In genomic region chr22:21030621-21031544, GRCh38 we compare ENCODE assay signal across 21 cellular contexts. TPM values are rescaled to one million over a fixed set of nuclear protein-coding genes. Genes with fewer than 3 reads are reported as not detected.
"Had no signal": no experiment of that assay in that cellular context is flagged by ENCODE, and none has a peak within 500 bp of the region (broad histone marks: within the 10 kb centered on the region; RNA-seq: fewer than 3 reads in every experiment).

No MANE protein-coding gene starts in this region.

- H3K9me3 Mint-ChIP-seq: activated B cell treated with CpG ODN at 0.5 μM for 24 hours; activated CD4-positive, alpha-beta T cell treated with anti-CD3 and anti-CD28 coated beads, Interleukin-2, amount 10 ng/mL, durations not matched to agents 7 days and 5 days; activated naive CD4-positive, alpha-beta T cell treated with anti-CD3 and anti-CD28 coated beads for 36 hours; activated T-helper 17 cell treated with anti-CD3 and anti-CD28 coated beads, Interleukin-2, amount 50 U/mL, for 72 hours; stimulated activated naive CD8-positive, alpha-beta T cell treated with anti-CD3 and anti-CD28 coated beads, Interleukin-15, Interleukin-2, amounts not matched to agents 100 ng/mL and 50 ng/mL, for 24 hours had no signal

- H3K9me3 ChIP-seq: gastroesophageal sphincter, prostate gland, SJCRH30 had no signal

- H3K27ac ChIP-seq: brain microvascular endothelial cell, gastroesophageal sphincter, prostate gland, SJCRH30 had no signal

- H3K4me3 ChIP-seq: SJCRH30 had no signal

- H3K27ac Mint-ChIP-seq: activated B cell treated with CpG ODN at 0.5 μM for 24 hours; activated CD4-positive, alpha-beta T cell treated with anti-CD3 and anti-CD28 coated beads, Interleukin-2, amount 10 ng/mL, durations not matched to agents 7 days and 5 days; activated naive CD4-positive, alpha-beta T cell treated with anti-CD3 and anti-CD28 coated beads for 36 hours; activated T-helper 17 cell treated with anti-CD3 and anti-CD28 coated beads, Interleukin-2, amount 50 U/mL, for 72 hours; stimulated activated naive CD8-positive, alpha-beta T cell treated with anti-CD3 and anti-CD28 coated beads, Interleukin-15, Interleukin-2, amounts not matched to agents 100 ng/mL and 50 ng/mL, for 24 hours had no signal

- DNase-seq: activated B cell treated with CpG ODN at 0.5 μM for 24 hours; activated CD4-positive, alpha-beta T cell treated with anti-CD3 and anti-CD28 coated beads, Interleukin-2, amount 10 ng/mL, durations not matched to agents 7 days and 5 days; activated naive CD4-positive, alpha-beta T cell treated with anti-CD3 and anti-CD28 coated beads for 36 hours; activated T-cell treated with anti-CD3 and anti-CD28 coated beads for 4 hours; amygdala; brain microvascular endothelial cell; hippocampal formation; left ventricle myocardium superior; mesendoderm; SJCRH30; stimulated activated CD4-positive, alpha-beta T cell treated with anti-CD3 and anti-CD28 coated beads, Interleukin-4, amount 100 ng/mL, for 1 hour; stimulated activated CD8-positive, alpha-beta memory T cell treated with anti-CD3 and anti-CD28 coated beads, Interleukin-4, amount 100 ng/mL, for 48 hours; T-helper 1 cell had no signal

- H3K27me3 ChIP-seq: SJCRH30 had no signal

- H3K36me3 ChIP-seq: brain microvascular endothelial cell, gastroesophageal sphincter, prostate gland, SJCRH30 had no signal

- H3K4me3 Mint-ChIP-seq: activated B cell treated with CpG ODN at 0.5 μM for 24 hours; activated CD4-positive, alpha-beta T cell treated with anti-CD3 and anti-CD28 coated beads, Interleukin-2, amount 10 ng/mL, durations not matched to agents 7 days and 5 days; activated naive CD4-positive, alpha-beta T cell treated with anti-CD3 and anti-CD28 coated beads for 36 hours; activated T-helper 17 cell treated with anti-CD3 and anti-CD28 coated beads, Interleukin-2, amount 50 U/mL, for 72 hours; stimulated activated naive CD8-positive, alpha-beta T cell treated with anti-CD3 and anti-CD28 coated beads, Interleukin-15, Interleukin-2, amounts not matched to agents 100 ng/mL and 50 ng/mL, for 24 hours had no signal

- ATAC-seq: activated T-helper 17 cell treated with anti-CD3 and anti-CD28 coated beads, Interleukin-2, amount 50 U/mL, for 72 hours; gastroesophageal sphincter had no signal

- H3K4me1 Mint-ChIP-seq: activated B cell treated with CpG ODN at 0.5 μM for 24 hours; activated T-helper 17 cell treated with anti-CD3 and anti-CD28 coated beads, Interleukin-2, amount 50 U/mL, for 72 hours had no signal

RNA-seq across cellular contexts. Expression of gene SLC7A4, which starts 1.5 kb away (rescaled TPM):
- total RNA-seq: activated B cell treated with CpG ODN at 0.5 μM for 24 hours; activated naive CD4-positive, alpha-beta T cell treated with anti-CD3 and anti-CD28 coated beads for 36 hours; activated T-helper 17 cell treated with anti-CD3 and anti-CD28 coated beads, Interleukin-2, amount 50 U/mL, for 72 hours; SJCRH30 had no signal

RNA-seq across cellular contexts. Expression of gene LRRC74B, which starts 14.9 kb away (rescaled TPM):
- total RNA-seq: activated B cell treated with CpG ODN at 0.5 μM for 24 hours; activated CD4-positive, alpha-beta T cell treated with anti-CD3 and anti-CD28 coated beads, Interleukin-2, amount 10 ng/mL, durations not matched to agents 7 days and 5 days; activated CD8-positive, alpha-beta memory T cell treated with anti-CD3 and anti-CD28 coated beads for 36 hours; activated naive CD4-positive, alpha-beta T cell treated with anti-CD3 and anti-CD28 coated beads for 36 hours; activated T-helper 17 cell treated with anti-CD3 and anti-CD28 coated beads, Interleukin-2, amount 50 U/mL, for 72 hours; fibroblast of lung; gastroesophageal sphincter; kidney epithelial cell; left ventricle myocardium superior; SJCRH30; temporal lobe had no signal
- polyA plus RNA-seq: fibroblast of lung had no signal

RNA-seq across cellular contexts. Expression of gene P2RX6, which starts 15.9 kb away (rescaled TPM):
- total RNA-seq: kidney epithelial cell had no signal
